ENCODE assay signal across 17 cellular contexts in genomic region chr17:40597168-40598020, GRCh38. TPM values are rescaled to one million over a fixed set of nuclear protein-coding genes. Genes with fewer than 3 reads are reported as not detected.
DNase-seq lines count a peak whose midpoint lies in the region; ATAC-seq and TF ChIP-seq lines count a peak whose summit lies in the region.
"Had no signal": no experiment of that assay in that cellular context is flagged by ENCODE, and none has a peak within 500 bp of the region (broad histone marks: within the 10 kb centered on the region; RNA-seq: fewer than 3 reads in every experiment).

No MANE protein-coding gene starts in this region.

- DNase-seq in activated CD8-positive, alpha-beta memory T cell treated with anti-CD3 and anti-CD28 coated beads for 24 hours, result peak; percentile 61
- no peak for DNase-seq in activated CD8-positive, alpha-beta memory T cell treated with anti-CD3 and anti-CD28 coated beads, Interleukin-2, amount 50 U/mL, for 4 hours
- DNase-seq in GM06990 (ENCODE audit: extremely low read depth, insufficient read length), result peak; percentile 36
- peak; percentile 60 for DNase-seq in osteocyte (ENCODE audit: extremely low spot score, unreplicated experiment)
- no peak for DNase-seq in NCI-H1694 treated with DMSO at 0.1 percent for 48 hours (lab: John Stamatoyannopoulos, UW)
- DNase-seq in epidermal melanocyte (ENCODE audit: insufficient read length, low spot score), result no peak
- DNase-seq: GOT3, hippocampal formation, left cardiac atrium, NCI-H510A, PC-3, transverse colon had no signal

- ATAC-seq in activated T-helper 17 cell treated with anti-CD3 and anti-CD28 coated beads, Interleukin-2, amount 50 U/mL, for 72 hours (replicated peaks), result peak; percentile 6
- no peak for ATAC-seq in GM18907 (IDR thresholded peaks at IDR 0.05; ENCODE audit: unreplicated experiment)
- ATAC-seq: PC-3 had no signal

- H3K4me1 Mint-ChIP-seq in activated T-helper 17 cell treated with anti-CD3 and anti-CD28 coated beads, Interleukin-2, amount 50 U/mL, for 72 hours, result peaks cover 53% of the 10 kb centered on the region
- peaks cover 2% of the 10 kb centered on the region for H3K4me1 Mint-ChIP-seq in osteocyte (ENCODE audit: unreplicated experiment)

- H3K27ac Mint-ChIP-seq in activated T-helper 17 cell treated with anti-CD3 and anti-CD28 coated beads, Interleukin-2, amount 50 U/mL, for 72 hours, result peak overlapping the region; percentile 98
- no peak overlapping the region for H3K27ac Mint-ChIP-seq in osteocyte (ENCODE audit: unreplicated experiment)

- H3K27me3 Mint-ChIP-seq in activated T-helper 17 cell treated with anti-CD3 and anti-CD28 coated beads, Interleukin-2, amount 50 U/mL, for 72 hours, result no peaks in the 10 kb centered on the region
- H3K27me3 Mint-ChIP-seq in osteocyte (ENCODE audit: unreplicated experiment), result peaks cover 20% of the 10 kb centered on the region

- no peak for TF ChIP-seq CTCF in GM06990 (IDR thresholded peaks at IDR 0.05; ENCODE audit: insufficient read depth, low read length, poor library complexity, severe bottlenecking)
- no peak for TF ChIP-seq CTCF in osteocyte (IDR thresholded peaks at IDR 0.05)

- H3K9me3 Mint-ChIP-seq in activated T-helper 17 cell treated with anti-CD3 and anti-CD28 coated beads, Interleukin-2, amount 50 U/mL, for 72 hours, result peaks cover 5% of the 10 kb centered on the region
- no peaks in the 10 kb centered on the region for H3K9me3 Mint-ChIP-seq in osteocyte (ENCODE audit: unreplicated experiment)

- H3K27me3 ChIP-seq in GM06990 (replicated peaks; ENCODE audit: control insufficient read depth, insufficient read depth, low read length), result no peaks in the 10 kb centered on the region
- H3K27me3 ChIP-seq: transverse colon had no signal

- peak overlapping the region; percentile 74 for H3K4me3 Mint-ChIP-seq in activated T-helper 17 cell treated with anti-CD3 and anti-CD28 coated beads, Interleukin-2, amount 50 U/mL, for 72 hours
- H3K4me3 Mint-ChIP-seq in osteocyte (ENCODE audit: unreplicated experiment), result no peak overlapping the region

- no peak overlapping the region for H3K4me3 ChIP-seq in GM06990 (replicated peaks; ENCODE audit: low read depth, low read length)
- H3K4me3 ChIP-seq: prostate gland, transverse colon had no signal

- peaks cover 18% of the 10 kb centered on the region for H3K36me3 Mint-ChIP-seq in activated T-helper 17 cell treated with anti-CD3 and anti-CD28 coated beads, Interleukin-2, amount 50 U/mL, for 72 hours (ENCODE audit: low read depth)
- H3K36me3 Mint-ChIP-seq in osteocyte (ENCODE audit: unreplicated experiment), result no peaks in the 10 kb centered on the region

- no peaks in the 10 kb centered on the region for H3K36me3 ChIP-seq in GM06990 (ENCODE audit: control insufficient read depth, insufficient read depth, low read length)
- H3K36me3 ChIP-seq: prostate gland, transverse colon had no signal

RNA-seq across cellular contexts. Expression of gene CCR7, which starts 32.1 kb away (rescaled TPM):
- total RNA-seq in activated T-helper 17 cell treated with anti-CD3 and anti-CD28 coated beads, Interleukin-2, amount 50 U/mL, for 72 hours, result 100 to 1,000 TPM; 140 to 304 TPM
- total RNA-seq in osteocyte, result 0.21 TPM in 1 of 2 replicates, not detected in the other
- total RNA-seq: HT-29, M059J, PC-3 had no signal

RNA-seq across cellular contexts. Expression of gene SMARCE1, which starts 50.2 kb away (rescaled TPM):
- 10 to 100 TPM; 82.1 to 85.5 TPM for total RNA-seq in activated T-helper 17 cell treated with anti-CD3 and anti-CD28 coated beads, Interleukin-2, amount 50 U/mL, for 72 hours
- total RNA-seq in osteocyte, result 137 and 145 TPM in 2 replicates

Comparison
In these comparisons a context has a peak if more than half of its experiments do, and no peak if none do; other contexts are left out.
1. DNase-seq: peak in activated CD8-positive, alpha-beta memory T cell treated with anti-CD3 and anti-CD28 coated beads for 24 hours (single experiment), GM06990 (single experiment) and osteocyte (single experiment); none in activated CD8-positive, alpha-beta memory T cell treated with anti-CD3 and anti-CD28 coated beads, Interleukin-2, amount 50 U/mL, for 4 hours (single experiment), NCI-H1694 treated with DMSO at 0.1 percent for 48 hours (single experiment) and epidermal melanocyte (single experiment).
2. RNA of gene CCR7, which starts 32.1 kb away (total RNA-seq): 140 to 304 TPM in activated T-helper 17 cell treated with anti-CD3 and anti-CD28 coated beads, Interleukin-2, amount 50 U/mL, for 72 hours; 0.21 TPM in osteocyte; every median in the first group is over 100 times any median in the second.